Comparison of ENCODE assay signal across 28 cellular contexts in genomic region chr5:172981931-172982330, GRCh38.
"Had no signal": no experiment of that assay in that cellular context is flagged by ENCODE, and none has a peak within 500 bp of the region (broad histone marks: within the 10 kb centered on the region; RNA-seq: fewer than 3 reads in every experiment).

No MANE protein-coding gene starts in this region.

- ATAC-seq: activated CD8-positive, alpha-beta T cell treated with anti-CD3 and anti-CD28 coated beads for 36 hours; activated T-cell treated with anti-CD3 and anti-CD28 coated beads, Interleukin-2, amount 50 U/mL, for 72 hours; PC-3; SK-N-SH treated with all-trans-retinoic acid at 6 μM for 48 hours had no signal

- FAIRE-seq: bronchial epithelial cell, RCC 7860, TTC549 had no signal

- H3K9me3 ChIP-seq: SJSA1 had no signal

- H3K27me3 ChIP-seq: SJSA1 had no signal

- H3K27me3 Mint-ChIP-seq: activated CD8-positive, alpha-beta T cell treated with anti-CD3 and anti-CD28 coated beads for 36 hours had no signal

- H3K4me3 ChIP-seq: SJSA1 had no signal

- DNase-seq: activated CD4-positive, alpha-beta T cell treated with anti-CD3 and anti-CD28 coated beads for 4 hours; activated CD8-positive, alpha-beta memory T cell treated with anti-CD3 and anti-CD28 coated beads, Interleukin-2, amount 50 U/mL, for 4 hours; activated CD8-positive, alpha-beta T cell treated with anti-CD3 and anti-CD28 coated beads for 36 hours; activated gamma-delta T cell treated with Interleukin-2 at 50 U/mL for 16 hours; activated naive CD4-positive, alpha-beta T cell treated with anti-CD3 and anti-CD28 coated beads, Interleukin-2, amount 10 ng/mL, durations not matched to agents 7 days and 5 days; activated naive CD8-positive, alpha-beta T cell treated with anti-CD3 and anti-CD28 coated beads, Interleukin-2, amount 10 ng/mL, durations not matched to agents 7 days and 5 days; activated T-cell treated with anti-CD3 and anti-CD28 coated beads, Interleukin-2, amount 50 U/mL, for 72 hours; aorta; central memory CD4-positive, alpha-beta T cell; Karpas-422; MM.1S; NCI-H1105; NCI-H1436; NCI-H187; NCI-H2081 treated with DMSO at 0.1 percent for 48 hours; NCI-H446 treated with DMSO at 0.1 percent for 48 hours; NCI-H524 treated with DMSO at 0.1 percent for 48 hours; NCI-H774; PC-3; SHP77; T-helper 2 cell; T1000 had no signal

- H3K27ac Mint-ChIP-seq: activated CD8-positive, alpha-beta T cell treated with anti-CD3 and anti-CD28 coated beads for 36 hours; activated naive CD4-positive, alpha-beta T cell treated with anti-CD3 and anti-CD28 coated beads, Interleukin-2, amount 10 ng/mL, durations not matched to agents 7 days and 5 days; activated naive CD8-positive, alpha-beta T cell treated with anti-CD3 and anti-CD28 coated beads, Interleukin-2, amount 10 ng/mL, durations not matched to agents 7 days and 5 days; activated T-helper 2 cell treated with anti-CD3 and anti-CD28 coated beads, Interferon-gamma antibody, Interleukin-2, Interleukin-4, amounts not matched to agents 10 μg/mL and 5 μg/mL and 100 μg/mL, durations not matched to agents 14 hours and 24 hours and 36 hours had no signal

- H3K9me3 Mint-ChIP-seq: activated CD8-positive, alpha-beta T cell treated with anti-CD3 and anti-CD28 coated beads for 36 hours; activated naive CD4-positive, alpha-beta T cell treated with anti-CD3 and anti-CD28 coated beads, Interleukin-2, amount 10 ng/mL, durations not matched to agents 7 days and 5 days; activated naive CD8-positive, alpha-beta T cell treated with anti-CD3 and anti-CD28 coated beads, Interleukin-2, amount 10 ng/mL, durations not matched to agents 7 days and 5 days; activated T-cell treated with anti-CD3 and anti-CD28 coated beads, Interleukin-2, amount 50 U/mL, for 72 hours; activated T-helper 2 cell treated with anti-CD3 and anti-CD28 coated beads, Interferon-gamma antibody, Interleukin-2, Interleukin-4, amounts not matched to agents 10 μg/mL and 5 μg/mL and 100 μg/mL, durations not matched to agents 14 hours and 24 hours and 36 hours had no signal

- H3K27ac ChIP-seq: SJSA1 had no signal

- H3K4me3 Mint-ChIP-seq: activated CD8-positive, alpha-beta T cell treated with anti-CD3 and anti-CD28 coated beads for 36 hours; activated naive CD4-positive, alpha-beta T cell treated with anti-CD3 and anti-CD28 coated beads, Interleukin-2, amount 10 ng/mL, durations not matched to agents 7 days and 5 days; activated naive CD8-positive, alpha-beta T cell treated with anti-CD3 and anti-CD28 coated beads, Interleukin-2, amount 10 ng/mL, durations not matched to agents 7 days and 5 days; activated T-cell treated with anti-CD3 and anti-CD28 coated beads, Interleukin-2, amount 50 U/mL, for 72 hours had no signal
